In the genomic region with DNA sequence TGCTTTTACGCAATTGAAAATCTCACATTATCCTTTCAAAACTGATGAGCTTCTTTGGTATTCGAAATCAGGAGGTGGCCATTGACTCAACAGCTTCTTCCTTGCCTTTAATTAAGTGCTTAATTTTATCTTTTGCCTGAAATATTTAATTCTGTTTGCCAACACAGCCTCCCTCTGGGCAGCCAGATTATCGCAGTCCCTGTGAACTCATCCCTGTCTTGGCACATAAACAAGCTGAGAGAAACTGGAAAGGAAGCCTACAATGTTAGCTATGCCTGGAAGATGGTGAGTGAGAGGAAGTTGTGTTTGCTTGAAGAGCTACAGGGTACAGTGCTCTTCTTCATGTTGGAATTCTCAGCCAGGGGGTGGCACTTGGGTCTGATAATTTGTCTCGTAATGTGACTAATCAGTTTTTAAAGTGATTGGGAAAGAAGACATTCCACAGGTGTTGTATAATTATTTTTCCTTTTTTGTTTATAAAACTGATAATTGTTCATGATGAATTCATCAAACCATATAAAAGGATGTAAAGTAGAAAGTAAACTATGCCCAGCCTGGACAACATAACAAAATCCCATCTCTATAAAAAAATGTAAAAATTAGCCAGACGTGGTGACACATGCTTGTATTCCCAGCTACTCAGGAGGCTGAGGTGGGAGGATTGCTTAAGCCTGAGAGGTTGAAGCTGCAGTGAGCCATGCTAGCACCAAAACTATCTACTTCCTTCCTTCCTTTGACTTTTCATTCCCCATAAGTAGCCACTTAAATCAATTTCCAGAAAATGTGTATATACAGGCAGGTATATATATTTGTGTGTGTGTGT, we compare ENCODE assay signal across 10 cellular contexts.
DNase-seq lines count a peak whose midpoint lies in the region; ATAC-seq, FAIRE-seq and TF ChIP-seq lines count a peak whose summit lies in the region.
"Had no signal": no experiment of that assay in that cellular context is flagged by ENCODE, and none has a peak within 500 bp of the region (broad histone marks: within the 10 kb centered on the region; RNA-seq: fewer than 3 reads in every experiment).

No MANE protein-coding gene starts in this region.

- H3K36me3 ChIP-seq in HCT116 (ENCODE audit: control insufficient read depth in 1 of 2, insufficient read depth in 2 of 2, low read length in 2 of 2) (no peaks in the 10 kb centered on the region), left ventricle myocardium inferior (peaks cover 13% of the 10 kb centered on the region), upper lobe of right lung (peaks cover 14% of the 10 kb centered on the region), HepG2 (replicated peaks in 1 of 2; ENCODE audit: control insufficient read depth in 1 of 2, insufficient read depth in 2 of 2, low read length in 2 of 2) (no peaks in the 10 kb centered on the region)

- peaks cover 0 to 3% (median 0%) of the 10 kb centered on the region in 5 experiments for H3K9me3 Mint-ChIP-seq in brain
- H3K9me3 Mint-ChIP-seq: activated naive CD8-positive, alpha-beta T cell treated with anti-CD3 and anti-CD28 coated beads for 36 hours had no signal

- H3K9me2 ChIP-seq in HCT116 (ENCODE audit: insufficient read depth): no peaks in the 10 kb centered on the region

- H3K27ac Mint-ChIP-seq in brain: peak overlapping the region in 3 of 5 experiments; percentile 5 to 38 (median 13)
- H3K27ac Mint-ChIP-seq: activated naive CD8-positive, alpha-beta T cell treated with anti-CD3 and anti-CD28 coated beads for 36 hours had no signal

- DNase-seq in HCT116 (ENCODE audit: low read depth, low spot score) (no peak), left ventricle myocardium inferior (no peak), upper lobe of right lung (no peak), HepG2 (ENCODE audit: low spot score) (no peak)
- DNase-seq: activated naive CD8-positive, alpha-beta T cell treated with anti-CD3 and anti-CD28 coated beads for 36 hours; KG1 had no signal

- ATAC-seq in HCT116 (no peak), upper lobe of right lung (peak; percentile 21), HG02973 (IDR thresholded peaks at IDR 0.05; ENCODE audit: unreplicated experiment) (no peak), GM19455 (IDR thresholded peaks at IDR 0.05; ENCODE audit: unreplicated experiment) (no peak), HepG2 (no peak)

- H3K79me2 ChIP-seq in HCT116 (ENCODE audit: insufficient read depth, low read length): no peaks in the 10 kb centered on the region
- no peaks in the 10 kb centered on the region for H3K79me2 ChIP-seq in HepG2 (ENCODE audit: insufficient read depth, low read length)

- CTCF ChIA-PET in HCT116 (lab: Charles Lee) (interaction anchor here (1.1 to 1.5 kb wide), 2 partner anchors 9 to 387 kb away, joined by 3 read pairs; no protein-coding TSS in a partner anchor), HepG2 (lab: Yijun Ruan, JAX; ENCODE audit: low intra/inter-chr PET ratio, low total read pairs) (no interaction called here)

- no peak for FAIRE-seq in HepG2 (lab: Jason Lieb, UNC)
- FAIRE-seq: RCC 7860 had no signal

- 50% methylated on average over 5 of the region's 5 CpGs for WGBS in HepG2 (ENCODE audit: low lambda C conversion rate)

- in situ Hi-C loops in HepG2 (cut with HindIII; ENCODE audit: extremely low pct_ligation_motif_present, low pct_unique_long_range_greater_than_20kb): no loop called here

- TF ChIP-seq RAD21 in HCT116 (IDR thresholded peaks at IDR 0.05; ENCODE audit: low read depth) (0 out of 2 replicates have a peak, but pooled peaks have one; percentile 10), HepG2 (CRISPR knock-in tag; IDR thresholded peaks at IDR 0.05) (no peak)

- H3K27me3 ChIP-seq in HCT116 (ENCODE audit: insufficient read depth, low read length) (no peaks in the 10 kb centered on the region), left ventricle myocardium inferior (ENCODE audit: low read depth) (no peaks in the 10 kb centered on the region), upper lobe of right lung (no peaks in the 10 kb centered on the region), HepG2 (ENCODE audit: control insufficient read depth in 1 of 2, insufficient read depth in 2 of 2, low read length in 2 of 2) (0 out of 5 replicates have a peak, but pooled peaks cover 0 to 4% of the 10 kb centered on the region in 2 experiments)

- H4K20me1 ChIP-seq in HCT116 (ENCODE audit: insufficient read depth) (no peaks in the 10 kb centered on the region), HepG2 (ENCODE audit: insufficient read depth, low read length) (no peaks in the 10 kb centered on the region)

- no peaks in the 10 kb centered on the region for H3K9me3 ChIP-seq in HCT116 (ENCODE audit: control insufficient read depth in 1 of 2, insufficient read depth in 1 of 2, low read depth in 1 of 2, low read length in 2 of 2)
- no peaks in the 10 kb centered on the region for H3K9me3 ChIP-seq in left ventricle myocardium inferior (replicated peaks)
- H3K9me3 ChIP-seq in upper lobe of right lung: no peaks in the 10 kb centered on the region
- no peaks in the 10 kb centered on the region for H3K9me3 ChIP-seq in HepG2 (ENCODE audit: low read length)

- H3K9ac ChIP-seq in HCT116 (ENCODE audit: low read length): no peak overlapping the region
- no peak overlapping the region for H3K9ac ChIP-seq in HepG2 (ENCODE audit: insufficient read depth, low read depth, low read length)

- TF ChIP-seq CTCF in HCT116 (IDR thresholded peaks at IDR 0.05 in 2 of 3, conservative IDR thresholded peaks at IDR 0.05 in 1 of 3; ENCODE audit: borderline replicate concordance in 1 of 3, insufficient read depth in 1 of 3, low read depth in 2 of 3, low read length in 2 of 3): no peak
- TF ChIP-seq CTCF in brain (conservative IDR thresholded peaks at IDR 0.05): no peak
- TF ChIP-seq CTCF in left ventricle myocardium inferior (IDR thresholded peaks at IDR 0.05; ENCODE audit: borderline replicate concordance): peak; percentile 35
- peak; percentile 30 for TF ChIP-seq CTCF in upper lobe of right lung (IDR thresholded peaks at IDR 0.05)
- TF ChIP-seq CTCF in HepG2 (CRISPR knock-in tag; IDR thresholded peaks at IDR 0.05): no peak

- BruUV-seq in HCT116 (replicated peaks; lab: Mats Ljungman, UMichigan) (no TSS peak), HepG2 (replicated peaks; lab: Mats Ljungman, UMichigan) (no TSS peak)

- peaks cover 3% of the 10 kb centered on the region for H3K27me3 Mint-ChIP-seq in brain
- H3K27me3 Mint-ChIP-seq: activated naive CD8-positive, alpha-beta T cell treated with anti-CD3 and anti-CD28 coated beads for 36 hours had no signal

- H2AFZ ChIP-seq in HCT116 (ENCODE audit: low read depth, low read length, poor library complexity, severe bottlenecking): no peak overlapping the region
- no peak overlapping the region for H2AFZ ChIP-seq in HepG2 (ENCODE audit: low read length)

- TF ChIP-seq POLR2A in HCT116 (IDR thresholded peaks at IDR 0.05; ENCODE audit: borderline replicate concordance, extremely low read depth, insufficient read depth, insufficient read length): no peak
- TF ChIP-seq POLR2A in HepG2 (IDR thresholded peaks at IDR 0.05; ENCODE audit: insufficient read depth in 1 of 2, low read depth in 2 of 2, low read length in 2 of 2): no peak

- H3K4me1 ChIP-seq in HCT116 (ENCODE audit: control insufficient read depth in 1 of 2, insufficient read depth in 2 of 2, low read length in 2 of 2): no peaks in the 10 kb centered on the region
- peaks cover 3% of the 10 kb centered on the region for H3K4me1 ChIP-seq in left ventricle myocardium inferior
- H3K4me1 ChIP-seq in upper lobe of right lung: no peaks in the 10 kb centered on the region
- no peaks in the 10 kb centered on the region for H3K4me1 ChIP-seq in HepG2 (ENCODE audit: insufficient read depth, low read length)

- no peak overlapping the region for H3K4me2 ChIP-seq in HCT116 (ENCODE audit: low read length)
- no peak overlapping the region for H3K4me2 ChIP-seq in HepG2 (ENCODE audit: low read depth, low read length)

- TF ChIP-seq EP300 in HepG2 (IDR thresholded peaks at IDR 0.05; ENCODE audit: low read depth in 2 of 2, low read length in 2 of 2) (no peak), HepG2 (CRISPR knock-in tag; IDR thresholded peaks at IDR 0.05; ENCODE audit: borderline replicate concordance) (no peak)

- H3K27ac ChIP-seq in HCT116 (ENCODE audit: low read depth, low read length) (no peak overlapping the region), left ventricle myocardium inferior (replicated peaks) (no peak overlapping the region), upper lobe of right lung (no peak overlapping the region), HepG2 (ENCODE audit: extremely low read length, insufficient read depth, low read length) (no peak overlapping the region)

- POLR2A ChIA-PET in HCT116 (lab: Charles Lee): no interaction called here
- POLR2A ChIA-PET in HepG2 (lab: Yijun Ruan, JAX): no interaction called here

- H3K4me3 ChIP-seq in HCT116 (replicated peaks in 1 of 2; ENCODE audit: low read depth in 1 of 2, low read length in 2 of 2) (no peak overlapping the region), left ventricle myocardium inferior (no peak overlapping the region), upper lobe of right lung (no peak overlapping the region), HepG2 (replicated peaks in 1 of 3; ENCODE audit: insufficient read depth in 1 of 3, low read depth in 2 of 3, low read length in 3 of 3) (no peak overlapping the region)

- H3K4me1 Mint-ChIP-seq in brain: peaks cover 21% of the 10 kb centered on the region
- H3K4me1 Mint-ChIP-seq: activated naive CD8-positive, alpha-beta T cell treated with anti-CD3 and anti-CD28 coated beads for 36 hours had no signal

- intact Hi-C loops in HCT116 (cut with micrococcal nuclease): no loop called here
- intact Hi-C loops in left ventricle myocardium inferior (cut with micrococcal nuclease): loop anchor here (10.0 kb wide), 1 partner anchor 190 kb away; no protein-coding TSS in a partner anchor
- intact Hi-C loops in upper lobe of right lung (cut with DNase I): no loop called here
- intact Hi-C loops in HepG2 (cut with micrococcal nuclease; ENCODE audit: unreplicated experiment): no loop called here

- H3K4me3 Mint-ChIP-seq in brain: no peak overlapping the region
- H3K4me3 Mint-ChIP-seq: activated naive CD8-positive, alpha-beta T cell treated with anti-CD3 and anti-CD28 coated beads for 36 hours had no signal

- RAD21 ChIA-PET in HCT116 (lab: Charles Lee; ENCODE audit: low non-redundant PET in 1 of 2, low total read pairs in 2 of 2, uncharacterized antibody in 2 of 2, unreplicated experiment in 2 of 2): no interaction called here

- peaks cover 64% of the 10 kb centered on the region for H3K36me3 Mint-ChIP-seq in brain

TF ChIP-seq in HCT116, 20 proteins besides CTCF, POLR2A, EP300 and RAD21 (continues in another document):
- no peak for TF ChIP-seq SIN3A (IDR thresholded peaks at IDR 0.05; ENCODE audit: low read depth)
- TF ChIP-seq ZFX (IDR thresholded peaks at IDR 0.05): no peak
- no peak for TF ChIP-seq YY1 (IDR thresholded peaks at IDR 0.05; ENCODE audit: extremely low read depth, insufficient replicate concordance, low read depth, low read length)
- TF ChIP-seq ZNF274 (IDR thresholded peaks at IDR 0.05; ENCODE audit: low read depth, low read length): no peak

Comparison
In these comparisons a context has a peak if more than half of its experiments do, and no peak if none do; other contexts are left out.
1. CTCF ChIP-seq: peak in left ventricle myocardium inferior (single experiment) and upper lobe of right lung (single experiment); none in HCT116 (0 of 3), brain (0 of 2) and HepG2 (single experiment).